ENCODE assay signal across 8 cellular contexts in genomic region chr10:44974628-44975431, GRCh38. TPM values are rescaled to one million over a fixed set of nuclear protein-coding genes. Genes with fewer than 3 reads are reported as not detected.
DNase-seq lines count a peak whose midpoint lies in the region; FAIRE-seq and TF ChIP-seq lines count a peak whose summit lies in the region.

No MANE protein-coding gene starts in this region.

- 0 out of 2 replicates have a peak, but pooled peaks have one; percentile 19 for TF ChIP-seq POLR2A in H54 (IDR thresholded peaks at IDR 0.05; ENCODE audit: low read depth, low read length)

- no peaks in the 10 kb centered on the region for H3K27me3 ChIP-seq in kidney epithelial cell (ENCODE audit: control insufficient read depth, insufficient read depth, low read length)

- H3K4me3 ChIP-seq in LNCaP clone FGC (ENCODE audit: low read depth, low read length) (0 out of 2 replicates have a peak overlapping the region, but pooled peaks have one; percentile 15), kidney epithelial cell (ENCODE audit: low read depth, low read length) (no peak overlapping the region)

- H3K36me3 ChIP-seq in kidney epithelial cell (ENCODE audit: control insufficient read depth, insufficient read depth, low read length) = no peaks in the 10 kb centered on the region

- no peak for FAIRE-seq in H54 (lab: Jason Lieb, UNC)

- peak; percentile 69 for DNase-seq in H54 (ENCODE audit: insufficient read length, low spot score)
- no peak for DNase-seq in LNCaP clone FGC (ENCODE audit: low read depth)
- peak; percentile 10 to 52 (median 24) for DNase-seq in activated CD4-positive, CD25-positive, alpha-beta regulatory T cell (lab: John Stamatoyannopoulos, UW)
- DNase-seq in cerebellar cortex (ENCODE audit: low spot score) = peak; percentile 73
- no peak for DNase-seq in kidney epithelial cell (ENCODE audit: low read depth)
- DNase-seq in stimulated activated CD4-positive, alpha-beta T cell treated with anti-CD3 and anti-CD28 coated beads, Interleukin-1b, Interleukin-23, amount 100 ng/mL, for 24 hours (ENCODE audit: low read depth in 4 of 4, low spot score in 1 of 4) = peak; percentile 29 to 46 (median 43)
- no peak for DNase-seq in NCI-H2029 treated with DMSO at 0.1 percent for 48 hours (lab: John Stamatoyannopoulos, UW)

- TF ChIP-seq CTCF in GM12874 (IDR thresholded peaks at IDR 0.05; ENCODE audit: insufficient read depth, low read depth, low read length) (peak; percentile 94), LNCaP clone FGC (IDR thresholded peaks at IDR 0.05; ENCODE audit: control insufficient read depth, extremely low read depth, insufficient read depth) (peak; percentile 89), kidney epithelial cell (IDR thresholded peaks at IDR 0.05; ENCODE audit: insufficient read depth, low read length, poor library complexity, severe bottlenecking) (peak; percentile 51)

RNA-seq across cellular contexts. Expression of gene DEPP1, which starts 3.8 kb away (rescaled TPM):
- total RNA-seq in kidney epithelial cell = 19.8 and 21.9 TPM in 2 replicates

RNA-seq across cellular contexts. Expression of gene RASSF4, which starts 15.2 kb away (rescaled TPM):
- 67.6 and 72.0 TPM in 2 replicates for total RNA-seq in kidney epithelial cell

RNA-seq across cellular contexts. Expression of gene ZNF22, which starts 25.9 kb away (rescaled TPM):
- 21.6 and 30.0 TPM in 2 replicates for total RNA-seq in kidney epithelial cell

Comparison
In these comparisons a context has a peak if more than half of its experiments do, and no peak if none do; other contexts are left out.
1. DNase-seq: peak in H54 (single experiment), activated CD4-positive, CD25-positive, alpha-beta regulatory T cell (4 of 4), cerebellar cortex (single experiment) and stimulated activated CD4-positive, alpha-beta T cell treated with anti-CD3 and anti-CD28 coated beads, Interleukin-1b, Interleukin-23, amount 100 ng/mL, for 24 hours (4 of 4); none in LNCaP clone FGC (single experiment), kidney epithelial cell (single experiment) and NCI-H2029 treated with DMSO at 0.1 percent for 48 hours (single experiment).
2. Peak in every context shown above with its lines, with median percentiles within 50 percentile points of each other: CTCF ChIP-seq.